Comparison of ENCODE assay signal across 8 cellular contexts in genomic region chr17:10844667-10845387, GRCh38.
DNase-seq lines count a peak whose midpoint lies in the region; ATAC-seq and TF ChIP-seq lines count a peak whose summit lies in the region.

No MANE protein-coding gene starts in this region.

- no peaks in the 10 kb centered on the region for H3K79me2 ChIP-seq in DND-41 (ENCODE audit: insufficient read depth, low read length)

- ATAC-seq in DND-41 (ENCODE audit: insufficient read depth, low read depth), result peak; percentile 96
- ATAC-seq in GM21529 (IDR thresholded peaks at IDR 0.05; ENCODE audit: unreplicated experiment), result peak; percentile 70

- H3K36me3 ChIP-seq in DND-41 (ENCODE audit: insufficient read depth, low read length), result no peaks in the 10 kb centered on the region

- H4K20me1 ChIP-seq in DND-41 (ENCODE audit: insufficient read depth, low read length), result no peaks in the 10 kb centered on the region

- TF ChIP-seq CTCF in DND-41 (IDR thresholded peaks at IDR 0.05; ENCODE audit: borderline replicate concordance, extremely low read depth, low read length, poor library complexity, severe bottlenecking), result peak; percentile 96
- peak; percentile 87 for TF ChIP-seq CTCF in retinal pigment epithelial cell (conservative IDR thresholded peaks at IDR 0.05; ENCODE audit: low read depth, low read length)

- peak overlapping the region; percentile 68 for H3K4me2 ChIP-seq in DND-41 (ENCODE audit: insufficient read depth, low read length)

- no peaks in the 10 kb centered on the region for H3K9me3 ChIP-seq in DND-41 (ENCODE audit: insufficient read depth, low read length, severe bottlenecking)

- H3K4me3 ChIP-seq in DND-41 (ENCODE audit: low read depth in 1 of 2, low read length in 2 of 2) (peak overlapping the region in 1 of 2 experiments; percentile 49; a peak in 2 of 4 replicates), retinal pigment epithelial cell (ENCODE audit: low read length) (peak overlapping the region; percentile 38)

- no peak overlapping the region for H3K27ac ChIP-seq in DND-41 (ENCODE audit: low read length)

- no peak overlapping the region for H3K9ac ChIP-seq in DND-41 (ENCODE audit: low read depth, low read length)

- peak overlapping the region; percentile 53 for H2AFZ ChIP-seq in DND-41 (ENCODE audit: low read depth, low read length)

- DNase-seq in DND-41 (peak; percentile 74), Kasumi-1 (lab: John Stamatoyannopoulos, UW) (peak; percentile 47 to 51), T-helper 9 cell (peak; percentile 54), astrocyte of the hippocampus (ENCODE audit: low read depth, low spot score) (peak; percentile 82), hypothalamus (lab: John Stamatoyannopoulos, UW) (peak in 44 of 51 donors; percentile 11 to 74 (median 46)), retinal pigment epithelial cell (ENCODE audit: low read depth) (peak; percentile 10), T1000 (lab: John Stamatoyannopoulos, UW) (no peak)

- H3K27me3 ChIP-seq in DND-41 (ENCODE audit: insufficient read depth, low read length, poor library complexity), result no peaks in the 10 kb centered on the region

- H3K4me1 ChIP-seq in DND-41 (ENCODE audit: insufficient read depth, low read length), result peaks cover 6% of the 10 kb centered on the region
